14 cellular contexts compared by ENCODE assay signal in genomic region chr16:62741692-62742091, GRCh38.
DNase-seq lines count a peak whose midpoint lies in the region; ATAC-seq, FAIRE-seq and TF ChIP-seq lines count a peak whose summit lies in the region.
"Had no signal": no experiment of that assay in that cellular context is flagged by ENCODE, and none has a peak within 500 bp of the region (broad histone marks: within the 10 kb centered on the region; RNA-seq: fewer than 3 reads in every experiment).

No MANE protein-coding gene starts in this region.

- no peak overlapping the region for H3K9ac ChIP-seq in GM12878 (ENCODE audit: control insufficient read depth, insufficient read depth, low read length)
- H3K9ac ChIP-seq: BLaER1 treated with 17β-estradiol and CSF1 and Interleukin-3, amounts not matched to agents 10 nM and 100 nM had no signal

- no peak overlapping the region for H3K27ac ChIP-seq in GM12878 (ENCODE audit: control insufficient read depth, insufficient read depth)
- no peak overlapping the region for H3K27ac ChIP-seq in heart left ventricle
- H3K27ac ChIP-seq: BLaER1 treated with 17β-estradiol and CSF1 and Interleukin-3, amounts not matched to agents 10 nM and 100 nM; HL-60 had no signal

- RAD21 ChIA-PET in GM12878 (lab: Charles Lee; ENCODE audit: unreplicated experiment), result no interaction called here

- POLR2A ChIA-PET in GM12878 (lab: Charles Lee), result no interaction called here

- no peak overlapping the region for H2AFZ ChIP-seq in GM12878 (ENCODE audit: control insufficient read depth, low read depth, low read length)

- DNase-seq in GM12865 (ENCODE audit: low read depth), result peak; percentile 52
- no peak for DNase-seq in GM12878 (ENCODE audit: low read depth, low spot score)
- DNase-seq in activated CD8-positive, alpha-beta memory T cell treated with anti-CD3 and anti-CD28 coated beads, Interleukin-2, amount 50 U/mL, for 48 hours, result no peak
- DNase-seq in heart left ventricle, result no peak
- DNase-seq: Calu3; CD8-positive, alpha-beta T cell; DMS79 treated with DMSO at 0.1 percent for 48 hours; GF-D8; H9 had no signal

- no peak for TF ChIP-seq RAD21 in GM12878 (IDR thresholded peaks at IDR 0.05; ENCODE audit: insufficient read depth, low read depth, low read length)

- H3K27me3 ChIP-seq in GM12878 (replicated peaks in 1 of 2; ENCODE audit: control insufficient read depth in 2 of 2, insufficient read depth in 2 of 2, low read length in 1 of 2) (no peaks in the 10 kb centered on the region), heart left ventricle (no peaks in the 10 kb centered on the region)
- H3K27me3 ChIP-seq: BLaER1 treated with 17β-estradiol and CSF1 and Interleukin-3, amounts not matched to agents 10 nM and 100 nM had no signal

- no peak overlapping the region for H3K4me3 ChIP-seq in GM12865 (ENCODE audit: low read depth, low read length)
- H3K4me3 ChIP-seq in GM12878, result no peak overlapping the region
- H3K4me3 ChIP-seq in heart left ventricle, result no peak overlapping the region
- H3K4me3 ChIP-seq: BLaER1 treated with 17β-estradiol and CSF1 and Interleukin-3, amounts not matched to agents 10 nM and 100 nM had no signal

- ATAC-seq in HG02885 (IDR thresholded peaks at IDR 0.05; ENCODE audit: poor library complexity, unreplicated experiment) (peak; percentile 58), GM12878 (no peak), heart left ventricle (no peak), GM21786 (IDR thresholded peaks at IDR 0.05; ENCODE audit: unreplicated experiment) (no peak)
- ATAC-seq: CD8-positive, alpha-beta T cell had no signal

- SMC1A ChIA-PET in GM12878 (lab: Charles Lee; ENCODE audit: uncharacterized antibody, unreplicated experiment), result no interaction called here

- WGBS in GM12878 (ENCODE audit: insufficient coverage, insufficient replicate concordance, low lambda C conversion rate, missing lambda C conversion rate), result 3% methylated on average over 3 of the region's 3 CpGs
- 61 to 78% (median 64%) methylated on average over 3 of the region's 3 CpGs for WGBS in heart left ventricle, 4 donors

- in situ Hi-C loops in GM12878 (cut with MboI), result no loop called here

- H3K9me3 ChIP-seq in GM12878 (replicated peaks; ENCODE audit: control insufficient read depth, insufficient read depth, low read length) (no peaks in the 10 kb centered on the region), heart left ventricle (peaks cover 0 to 4% (median 0%) of the 10 kb centered on the region in 12 donors)
- H3K9me3 ChIP-seq: BLaER1 treated with 17β-estradiol and CSF1 and Interleukin-3, amounts not matched to agents 10 nM and 100 nM had no signal

- no peak for TF ChIP-seq CTCF in GM12865 (IDR thresholded peaks at IDR 0.05; ENCODE audit: insufficient read depth, low read depth, low read length, missing control alignments)
- TF ChIP-seq CTCF in GM12878 (IDR thresholded peaks at IDR 0.05 in 2 of 3, conservative IDR thresholded peaks at IDR 0.05 in 1 of 3; ENCODE audit: control insufficient read depth in 2 of 3, extremely low read depth in 1 of 3, insufficient read depth in 1 of 3, low read depth in 3 of 3, low read length in 3 of 3), result no peak
- TF ChIP-seq CTCF in heart left ventricle (IDR thresholded peaks at IDR 0.05), result no peak

- no peak for FAIRE-seq in GM12878 (lab: Jason Lieb, UNC)
- FAIRE-seq: H1 had no signal

- TF ChIP-seq POLR2A in GM12878 (IDR thresholded peaks at IDR 0.05; ENCODE audit: low read depth, low read length) (no peak), heart left ventricle (IDR thresholded peaks at IDR 0.05) (no peak)

- intact Hi-C loops in GM12878 (cut with micrococcal nuclease; ENCODE audit: unreplicated experiment), result no loop called here
- intact Hi-C loops in heart left ventricle (cut with DNase I), result no loop called here

- H3K4me1 ChIP-seq in GM12878 (ENCODE audit: control insufficient read depth, insufficient read depth, low read length) (no peaks in the 10 kb centered on the region), heart left ventricle (no peaks in the 10 kb centered on the region)
- H3K4me1 ChIP-seq: BLaER1 treated with 17β-estradiol and CSF1 and Interleukin-3, amounts not matched to agents 10 nM and 100 nM had no signal

- H4K20me1 ChIP-seq in GM12878 (ENCODE audit: control insufficient read depth, insufficient read depth), result no peaks in the 10 kb centered on the region
- H4K20me1 ChIP-seq: BLaER1 treated with 17β-estradiol and CSF1 and Interleukin-3, amounts not matched to agents 10 nM and 100 nM had no signal

- H3K36me3 ChIP-seq in GM12878 (ENCODE audit: control insufficient read depth in 2 of 2, insufficient read depth in 2 of 2, low read length in 1 of 2), result no peaks in the 10 kb centered on the region
- no peaks in the 10 kb centered on the region for H3K36me3 ChIP-seq in heart left ventricle
- H3K36me3 ChIP-seq: BLaER1 treated with 17β-estradiol and CSF1 and Interleukin-3, amounts not matched to agents 10 nM and 100 nM had no signal

- no peaks in the 10 kb centered on the region for H3K79me2 ChIP-seq in GM12878 (ENCODE audit: control insufficient read depth, insufficient read depth, low read length)

- CTCF ChIA-PET in GM12878 (lab: Yijun Ruan, JAX), result no interaction called here

- TF ChIP-seq EP300 in GM12878 (IDR thresholded peaks at IDR 0.05; ENCODE audit: borderline replicate concordance in 1 of 2, control insufficient read depth in 1 of 2, low read depth in 2 of 2, low read length in 2 of 2), result no peak

- no peak overlapping the region for H3K4me2 ChIP-seq in GM12878 (ENCODE audit: control insufficient read depth, insufficient read depth)
- H3K4me2 ChIP-seq: BLaER1 treated with 17β-estradiol and CSF1 and Interleukin-3, amounts not matched to agents 10 nM and 100 nM had no signal

- no TSS peak for BruUV-seq in GM12878 (replicated peaks; lab: Mats Ljungman, UMichigan)

TF ChIP-seq in GM12878, 131 proteins besides CTCF, POLR2A, EP300 and RAD21:
- TF ChIP-seq RCOR1 (conservative IDR thresholded peaks at IDR 0.05; ENCODE audit: low read depth, low read length), result no peak
- no peak for TF ChIP-seq JUND (IDR thresholded peaks at IDR 0.05; ENCODE audit: low read depth, low read length)
- no peak for TF ChIP-seq ZBTB33 (IDR thresholded peaks at IDR 0.05)
- no peak for TF ChIP-seq BHLHE40 (IDR thresholded peaks at IDR 0.05; ENCODE audit: borderline replicate concordance in 1 of 2, low read depth in 2 of 2, low read length in 1 of 2)
- TF ChIP-seq RUNX3 (IDR thresholded peaks at IDR 0.05; ENCODE audit: low read length), result peak; percentile 51; the same call in 1 of the 2 replicates
- TF ChIP-seq KAT2A (conservative IDR thresholded peaks at IDR 0.05; ENCODE audit: control insufficient read depth, low read depth, low read length), result no peak
- no peak for TF ChIP-seq HSF1 (IDR thresholded peaks at IDR 0.05; ENCODE audit: low read depth, low read length)
